Comparison of ENCODE assay signal across 15 cellular contexts in the genomic region with DNA sequence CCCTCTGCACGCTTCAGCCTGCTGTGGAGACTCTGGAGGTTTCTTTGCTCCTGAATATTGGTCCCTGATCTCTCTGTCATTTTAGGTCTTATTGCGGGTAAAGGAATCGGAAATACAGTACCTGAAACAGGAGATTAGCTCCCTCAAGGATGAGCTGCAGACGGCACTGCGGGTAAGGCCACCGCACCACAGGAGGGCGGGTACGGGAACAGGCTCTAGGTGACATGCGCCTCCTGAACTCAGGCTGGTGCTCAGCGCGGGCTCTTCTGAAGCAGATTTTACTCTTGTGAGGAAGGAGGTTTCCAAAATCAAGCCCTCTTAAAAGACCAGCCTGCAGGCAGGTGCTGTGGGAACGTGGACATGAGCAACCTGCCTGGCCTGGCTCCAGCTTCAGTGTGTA. TPM values are rescaled to one million over a fixed set of nuclear protein-coding genes. Genes with fewer than 3 reads are reported as not detected.
DNase-seq lines count a peak whose midpoint lies in the region; ATAC-seq and TF ChIP-seq lines count a peak whose summit lies in the region.
"Had no signal": no experiment of that assay in that cellular context is flagged by ENCODE, and none has a peak within 500 bp of the region (broad histone marks: within the 10 kb centered on the region; RNA-seq: fewer than 3 reads in every experiment).

No MANE protein-coding gene starts in this region.

- intact Hi-C loops in CD8-positive, alpha-beta T cell (cut with DNase I, micrococcal nuclease) = loop anchor here in 1 of 2 experiments (5.0 kb wide), 1 partner anchor 61 kb away; the partner anchor contains the start of gene FLCN
- intact Hi-C loops in activated T-helper 1 cell treated with anti-CD3 and anti-CD28 coated beads, Interleukin-12 subunit alpha, Interleukin-12 subunit beta, Interleukin-2, Interleukin-4 antibody, amounts not matched to agents 30 ng/mL and 10 ng/mL and 1 ng/mL, durations not matched to agents 14 hours and 24 hours and 36 hours (cut with micrococcal nuclease) = no loop called here
- intact Hi-C loops in lower lobe of right lung (cut with DNase I) = no loop called here

- H3K9me3 ChIP-seq in BLaER1 (no peaks in the 10 kb centered on the region), lower lobe of right lung (no peaks in the 10 kb centered on the region)
- H3K9me3 ChIP-seq in CD8-positive, alpha-beta T cell (ENCODE audit: low read length) = no peaks in the 10 kb centered on the region
- H3K9me3 ChIP-seq: gastroesophageal sphincter, left ventricle myocardium inferior, psoas muscle had no signal

- H3K4me3 ChIP-seq in BLaER1 (peak overlapping the region; percentile 25; the same call in 1 of the 2 replicates), lower lobe of right lung (no peak overlapping the region)
- no peak overlapping the region for H3K4me3 ChIP-seq in CD8-positive, alpha-beta T cell (ENCODE audit: low read depth, low read length)
- H3K4me3 ChIP-seq: gastroesophageal sphincter, left ventricle myocardium inferior, psoas muscle had no signal

- H3K4me2 ChIP-seq in BLaER1 = peak overlapping the region; percentile 84

- H3K36me3 ChIP-seq in BLaER1 (peaks cover 92% of the 10 kb centered on the region), lower lobe of right lung (peaks cover 100% of the 10 kb centered on the region)
- peaks cover 32% of the 10 kb centered on the region for H3K36me3 ChIP-seq in CD8-positive, alpha-beta T cell (ENCODE audit: insufficient read depth, low read length)

- H3K27ac ChIP-seq in BLaER1 = peak overlapping the region; percentile 50; the same call in 1 of the 2 replicates
- H3K27ac ChIP-seq in CD8-positive, alpha-beta T cell (ENCODE audit: low read depth, low read length) = peak overlapping the region; percentile 14
- peak overlapping the region; percentile 18 for H3K27ac ChIP-seq in lower lobe of right lung
- H3K27ac ChIP-seq: gastroesophageal sphincter, left ventricle myocardium inferior, psoas muscle had no signal

- H3K4me1 Mint-ChIP-seq in CD8-positive, alpha-beta T cell (ENCODE audit: low read depth) = peaks cover 71% of the 10 kb centered on the region
- peaks cover 73% of the 10 kb centered on the region for H3K4me1 Mint-ChIP-seq in activated T-helper 1 cell treated with anti-CD3 and anti-CD28 coated beads, Interleukin-12 subunit alpha, Interleukin-12 subunit beta, Interleukin-2, Interleukin-4 antibody, amounts not matched to agents 30 ng/mL and 10 ng/mL and 1 ng/mL, durations not matched to agents 14 hours and 24 hours and 36 hours (ENCODE audit: low read depth)

- H3K4me1 ChIP-seq in BLaER1 (peaks cover 100% of the 10 kb centered on the region), lower lobe of right lung (peaks cover 18% of the 10 kb centered on the region)
- H3K4me1 ChIP-seq in CD8-positive, alpha-beta T cell (ENCODE audit: insufficient read depth, low read length) = peaks cover 82% of the 10 kb centered on the region
- H3K4me1 ChIP-seq: gastroesophageal sphincter, psoas muscle had no signal

- H3K27me3 Mint-ChIP-seq in CD8-positive, alpha-beta T cell (ENCODE audit: low read depth) = no peaks in the 10 kb centered on the region
- H3K27me3 Mint-ChIP-seq in activated T-helper 1 cell treated with anti-CD3 and anti-CD28 coated beads, Interleukin-12 subunit alpha, Interleukin-12 subunit beta, Interleukin-2, Interleukin-4 antibody, amounts not matched to agents 30 ng/mL and 10 ng/mL and 1 ng/mL, durations not matched to agents 14 hours and 24 hours and 36 hours (ENCODE audit: insufficient read depth) = no peaks in the 10 kb centered on the region

- H4K20me1 ChIP-seq in BLaER1 = peaks cover 84% of the 10 kb centered on the region

- peak overlapping the region; percentile 44; the same call in 1 of the 2 replicates for H3K9ac ChIP-seq in BLaER1

- H3K36me3 Mint-ChIP-seq in CD8-positive, alpha-beta T cell = peaks cover 81% of the 10 kb centered on the region
- peaks cover 49% of the 10 kb centered on the region for H3K36me3 Mint-ChIP-seq in activated T-helper 1 cell treated with anti-CD3 and anti-CD28 coated beads, Interleukin-12 subunit alpha, Interleukin-12 subunit beta, Interleukin-2, Interleukin-4 antibody, amounts not matched to agents 30 ng/mL and 10 ng/mL and 1 ng/mL, durations not matched to agents 14 hours and 24 hours and 36 hours (ENCODE audit: low read depth)

- TF ChIP-seq CTCF in CD8-positive, alpha-beta T cell (IDR thresholded peaks at IDR 0.05) = no peak
- no peak for TF ChIP-seq CTCF in lower lobe of right lung (IDR thresholded peaks at IDR 0.05)

- H3K27me3 ChIP-seq in BLaER1 (no peaks in the 10 kb centered on the region), lower lobe of right lung (ENCODE audit: low read depth) (no peaks in the 10 kb centered on the region)
- no peaks in the 10 kb centered on the region for H3K27me3 ChIP-seq in CD8-positive, alpha-beta T cell (ENCODE audit: insufficient read depth, low read length)
- H3K27me3 ChIP-seq: gastroesophageal sphincter had no signal

- no peak for ATAC-seq in CD8-positive, alpha-beta T cell
- ATAC-seq in lower lobe of right lung = no peak
- ATAC-seq: gastroesophageal sphincter, psoas muscle, WTC11 had no signal

- peak overlapping the region; percentile 59 for H3K4me3 Mint-ChIP-seq in CD8-positive, alpha-beta T cell
- H3K4me3 Mint-ChIP-seq in activated T-helper 1 cell treated with anti-CD3 and anti-CD28 coated beads, Interleukin-12 subunit alpha, Interleukin-12 subunit beta, Interleukin-2, Interleukin-4 antibody, amounts not matched to agents 30 ng/mL and 10 ng/mL and 1 ng/mL, durations not matched to agents 14 hours and 24 hours and 36 hours = peak overlapping the region; percentile 67
- H3K4me3 Mint-ChIP-seq: WTC11 had no signal

- CTCF ChIA-PET in CD8-positive, alpha-beta T cell (lab: Charles Lee) = interaction anchor here (2.5 kb wide), 1 partner anchor 20 kb away, joined by 9 read pairs; no protein-coding TSS in a partner anchor

- no peaks in the 10 kb centered on the region for H3K9me3 Mint-ChIP-seq in CD8-positive, alpha-beta T cell
- H3K9me3 Mint-ChIP-seq in activated T-helper 1 cell treated with anti-CD3 and anti-CD28 coated beads, Interleukin-12 subunit alpha, Interleukin-12 subunit beta, Interleukin-2, Interleukin-4 antibody, amounts not matched to agents 30 ng/mL and 10 ng/mL and 1 ng/mL, durations not matched to agents 14 hours and 24 hours and 36 hours = no peaks in the 10 kb centered on the region
- H3K9me3 Mint-ChIP-seq: WTC11 had no signal

- H3K27ac Mint-ChIP-seq in CD8-positive, alpha-beta T cell = peak overlapping the region; percentile 88
- H3K27ac Mint-ChIP-seq in activated T-helper 1 cell treated with anti-CD3 and anti-CD28 coated beads, Interleukin-12 subunit alpha, Interleukin-12 subunit beta, Interleukin-2, Interleukin-4 antibody, amounts not matched to agents 30 ng/mL and 10 ng/mL and 1 ng/mL, durations not matched to agents 14 hours and 24 hours and 36 hours = peak overlapping the region; percentile 87
- H3K27ac Mint-ChIP-seq: WTC11 had no signal

- POLR2A ChIA-PET in CD8-positive, alpha-beta T cell (lab: Charles Lee) = interaction anchor here (1.4 kb wide), 1 partner anchor 9 kb away, joined by 6 read pairs; no protein-coding TSS in a partner anchor

- DNase-seq in CD8-positive, alpha-beta T cell = no peak
- no peak for DNase-seq in activated T-helper 1 cell treated with anti-CD3 and anti-CD28 coated beads, Interleukin-12 subunit alpha, Interleukin-12 subunit beta, Interleukin-2, Interleukin-4 antibody, amounts not matched to agents 30 ng/mL and 10 ng/mL and 1 ng/mL, durations not matched to agents 14 hours and 24 hours and 36 hours (ENCODE audit: low spot score)
- DNase-seq in lower lobe of right lung (no peak), SW480 (ENCODE audit: low spot score) (no peak), KG1 (lab: John Stamatoyannopoulos, UW) (no peak)
- no peak for DNase-seq in stimulated activated CD8-positive, alpha-beta memory T cell treated with anti-CD3 and anti-CD28 coated beads, Interleukin-4, amount 100 ng/mL, for 48 hours
- DNase-seq: cortex of kidney, DMS 273 treated with DMSO at 0.1 percent for 48 hours, GOT3, left ventricle myocardium inferior, NCI-H1105 treated with DMSO at 0.1 percent for 48 hours, psoas muscle had no signal

RNA-seq across cellular contexts. Expression of gene PLD6, which starts 29.8 kb away (rescaled TPM):
- 1 to 10 TPM; 3.2 to 3.3 TPM for total RNA-seq in CD8-positive, alpha-beta T cell
- 18.5 and 20.5 TPM in 2 replicates for total RNA-seq in activated T-helper 1 cell treated with anti-CD3 and anti-CD28 coated beads, Interleukin-12 subunit alpha, Interleukin-12 subunit beta, Interleukin-2, Interleukin-4 antibody, amounts not matched to agents 30 ng/mL and 10 ng/mL and 1 ng/mL, durations not matched to agents 14 hours and 24 hours and 36 hours
- total RNA-seq in lower lobe of right lung = 3.8 TPM
